Comparison of ENCODE assay signal across 20 cellular contexts in genomic region chr15:34456658-34457057, GRCh38.
"Had no signal": no experiment of that assay in that cellular context is flagged by ENCODE, and none has a peak within 500 bp of the region (broad histone marks: within the 10 kb centered on the region; RNA-seq: fewer than 3 reads in every experiment).

No MANE protein-coding gene starts in this region.

- ATAC-seq: activated CD4-positive, CD25-positive, alpha-beta regulatory T cell treated with anti-CD3 and anti-CD28 coated beads, Interleukin-2, amount 50 U/mL, for 24 hours; activated CD8-positive, alpha-beta T cell treated with anti-CD3 and anti-CD28 coated beads for 36 hours; activated T-cell treated with anti-CD3 and anti-CD28 coated beads, Interleukin-2, amount 50 U/mL, for 72 hours; K562; T-helper 17 cell had no signal

- H3K36me3 ChIP-seq: brain microvascular endothelial cell, cardiac muscle cell had no signal

- H3K27me3 ChIP-seq: brain microvascular endothelial cell had no signal

- H3K27ac ChIP-seq: brain microvascular endothelial cell, cardiac muscle cell, PC-9 had no signal

- H3K4me3 ChIP-seq: cardiac muscle cell, K562, PC-9 had no signal

- DNase-seq: activated CD4-positive, alpha-beta T cell treated with anti-CD3 and anti-CD28 coated beads for 4 hours; activated CD8-positive, alpha-beta memory T cell treated with anti-CD3 and anti-CD28 coated beads, Interleukin-2, amount 50 U/mL, for 4 hours; activated CD8-positive, alpha-beta T cell treated with anti-CD3 and anti-CD28 coated beads for 36 hours; activated gamma-delta T cell treated with Interleukin-2 at 50 U/mL for 16 hours; activated naive CD4-positive, alpha-beta T cell treated with anti-CD3 and anti-CD28 coated beads, Interleukin-2, amount 10 ng/mL, durations not matched to agents 7 days and 5 days; activated naive CD8-positive, alpha-beta T cell treated with anti-CD3 and anti-CD28 coated beads for 36 hours; activated T-cell treated with anti-CD3 and anti-CD28 coated beads, Interleukin-2, amount 50 U/mL, for 72 hours; brain microvascular endothelial cell; Karpas-422; NCI-H2107; NCI-H524 treated with DMSO at 0.1 percent for 48 hours; NCI-H774; NK-92 treated with Interleukin-12 subunit alpha and Interleukin-12 subunit beta, amount 100 ng/mL, for 24 hours; PC-9; SHP77 treated with DMSO at 0.1 percent for 48 hours; T-helper 17 cell; T-helper 9 cell had no signal
